8 cellular contexts compared by ENCODE assay signal in genomic region chr5:146203011-146203871, GRCh38. TPM values are rescaled to one million over a fixed set of nuclear protein-coding genes. Genes with fewer than 3 reads are reported as not detected.
DNase-seq lines count a peak whose midpoint lies in the region; ATAC-seq and TF ChIP-seq lines count a peak whose summit lies in the region.

A gene with protein sequence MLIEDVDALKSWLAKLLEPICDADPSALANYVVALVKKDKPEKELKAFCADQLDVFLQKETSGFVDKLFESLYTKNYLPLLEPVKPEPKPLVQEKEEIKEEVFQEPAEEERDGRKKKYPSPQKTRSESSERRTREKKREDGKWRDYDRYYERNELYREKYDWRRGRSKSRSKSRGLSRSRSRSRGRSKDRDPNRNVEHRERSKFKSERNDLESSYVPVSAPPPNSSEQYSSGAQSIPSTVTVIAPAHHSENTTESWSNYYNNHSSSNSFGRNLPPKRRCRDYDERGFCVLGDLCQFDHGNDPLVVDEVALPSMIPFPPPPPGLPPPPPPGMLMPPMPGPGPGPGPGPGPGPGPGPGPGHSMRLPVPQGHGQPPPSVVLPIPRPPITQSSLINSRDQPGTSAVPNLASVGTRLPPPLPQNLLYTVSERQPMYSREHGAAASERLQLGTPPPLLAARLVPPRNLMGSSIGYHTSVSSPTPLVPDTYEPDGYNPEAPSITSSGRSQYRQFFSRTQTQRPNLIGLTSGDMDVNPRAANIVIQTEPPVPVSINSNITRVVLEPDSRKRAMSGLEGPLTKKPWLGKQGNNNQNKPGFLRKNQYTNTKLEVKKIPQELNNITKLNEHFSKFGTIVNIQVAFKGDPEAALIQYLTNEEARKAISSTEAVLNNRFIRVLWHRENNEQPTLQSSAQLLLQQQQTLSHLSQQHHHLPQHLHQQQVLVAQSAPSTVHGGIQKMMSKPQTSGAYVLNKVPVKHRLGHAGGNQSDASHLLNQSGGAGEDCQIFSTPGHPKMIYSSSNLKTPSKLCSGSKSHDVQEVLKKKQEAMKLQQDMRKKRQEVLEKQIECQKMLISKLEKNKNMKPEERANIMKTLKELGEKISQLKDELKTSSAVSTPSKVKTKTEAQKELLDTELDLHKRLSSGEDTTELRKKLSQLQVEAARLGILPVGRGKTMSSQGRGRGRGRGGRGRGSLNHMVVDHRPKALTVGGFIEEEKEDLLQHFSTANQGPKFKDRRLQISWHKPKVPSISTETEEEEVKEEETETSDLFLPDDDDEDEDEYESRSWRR (plus strand): TSS chr5:146203605. CDS start chr5:146203766, 161 bp downstream.

- CTCF ChIA-PET in OCI-LY7 (lab: Charles Lee; ENCODE audit: unreplicated experiment): no interaction called here

- BruUV-seq in OCI-LY7 (replicated peaks; lab: Mats Ljungman, UMichigan): no TSS peak

- POLR2A ChIA-PET in OCI-LY7 (lab: Charles Lee): interaction anchor here (0.7 to 1.7 kb wide), 8 partner anchors 10 to 76 kb away, joined by 3 to 19 read pairs (median 4); no protein-coding TSS in a partner anchor

- peak within 1 kb of the TSS; percentile 98 for H3K4me2 ChIP-seq in OCI-LY7 (ENCODE audit: low read length)

- peak within 1 kb of the TSS; percentile 98 for H2AFZ ChIP-seq in OCI-LY7 (ENCODE audit: low read length)

- peak; percentile 99 for DNase-seq in DMS 273 treated with DMSO at 0.1 percent for 48 hours (lab: John Stamatoyannopoulos, UW)
- DNase-seq in HuH-7.5 (ENCODE audit: low spot score): peak; percentile 98
- DNase-seq in OCI-LY7 (ENCODE audit: low spot score): peak; percentile 99
- DNase-seq in activated T-cell treated with anti-CD3 and anti-CD28 coated beads for 1 hour (ENCODE audit: low read depth): peak; percentile 95
- peak; percentile 92 for DNase-seq in epithelial cell of proximal tubule (ENCODE audit: low read depth)
- DNase-seq in mucosa of descending colon: peak; percentile 96 to 99 (median 98)
- peak; percentile 91 for DNase-seq in stimulated activated CD8-positive, alpha-beta memory T cell treated with anti-CD3 and anti-CD28 coated beads, Interleukin-4, amount 100 ng/mL, for 24 hours (ENCODE audit: low read depth)

- peak within 1 kb of the TSS; percentile 97 for H3K4me3 ChIP-seq in OCI-LY7 (ENCODE audit: low read depth, low read length, poor library complexity, severe bottlenecking)
- peak within 1 kb of the TSS; percentile 96 for H3K4me3 ChIP-seq in epithelial cell of proximal tubule (ENCODE audit: low read depth, low read length)
- H3K4me3 ChIP-seq in mucosa of descending colon: peak within 1 kb of the TSS; percentile 57

- H3K9me2 ChIP-seq in OCI-LY7 (ENCODE audit: insufficient read depth, low read length): no peaks in the 10 kb centered on the region

- H3K4me1 ChIP-seq in OCI-LY7 (ENCODE audit: insufficient read depth, low read length, poor library complexity, severe bottlenecking) (peaks cover 32% of the 10 kb centered on the region), mucosa of descending colon (ENCODE audit: low read depth) (peaks cover 5% of the 10 kb centered on the region)

- peaks cover 9% of the 10 kb centered on the region; the same call in 1 of the 2 replicates for H4K20me1 ChIP-seq in OCI-LY7 (ENCODE audit: insufficient read depth, low read length)

- H3K79me2 ChIP-seq in OCI-LY7 (ENCODE audit: insufficient read depth, low read depth, low read length): peaks cover 46% of the 10 kb centered on the region

- peak within 1 kb of the TSS; percentile 51 for H3K27ac ChIP-seq in OCI-LY7 (ENCODE audit: low read depth, low read length, poor library complexity, severe bottlenecking)

- H3K36me3 ChIP-seq in OCI-LY7 (ENCODE audit: insufficient read depth, low read length) (peaks cover 11% of the 10 kb centered on the region; the same call in 1 of the 2 replicates), mucosa of descending colon (ENCODE audit: low read depth) (no peaks in the 10 kb centered on the region)

- intact Hi-C loops in OCI-LY7 (cut with micrococcal nuclease; ENCODE audit: unreplicated experiment): loop anchor here (2.0 kb wide), 1 partner anchor 20 kb away; the partner anchor contains the start of gene LARS1
- intact Hi-C loops in mucosa of descending colon (cut with DNase I, micrococcal nuclease): no loop called here

- ATAC-seq in GM21528 (IDR thresholded peaks at IDR 0.05; ENCODE audit: low FRiP score, unreplicated experiment) (peak; percentile 100), mucosa of descending colon (peak; percentile 100)

- H3K9me3 ChIP-seq in OCI-LY7 (ENCODE audit: low read length) (no peaks in the 10 kb centered on the region), mucosa of descending colon (no peaks in the 10 kb centered on the region)

- TF ChIP-seq CTCF in OCI-LY7 (conservative IDR thresholded peaks at IDR 0.05; ENCODE audit: low read length) (no peak), epithelial cell of proximal tubule (conservative IDR thresholded peaks at IDR 0.05; ENCODE audit: low read depth, low read length) (no peak), mucosa of descending colon (IDR thresholded peaks at IDR 0.05) (no peak)

RNA-seq across cellular contexts. Expression of the gene that starts here (rescaled TPM):
- total RNA-seq in OCI-LY7 (2014; rRNA removed; shearing (Covaris generic)): 19.4 and 20.9 TPM in 2 replicates
- total RNA-seq in OCI-LY7 (2022) (26.4 and 29.0 TPM in 2 replicates), epithelial cell of proximal tubule (16.5 and 17.4 TPM in 2 replicates), mucosa of descending colon (10 to 100 TPM; 14.2 to 18.9 (median 16.1) TPM)

Comparison
In these comparisons a context has a peak if more than half of its experiments do, and no peak if none do; other contexts are left out.
1. Peak in every context shown above with its lines: DNase-seq, ATAC-seq, H3K4me3 ChIP-seq and H3K27ac ChIP-seq.